Comparison of ENCODE assay signal across 18 cellular contexts in the genomic region with DNA sequence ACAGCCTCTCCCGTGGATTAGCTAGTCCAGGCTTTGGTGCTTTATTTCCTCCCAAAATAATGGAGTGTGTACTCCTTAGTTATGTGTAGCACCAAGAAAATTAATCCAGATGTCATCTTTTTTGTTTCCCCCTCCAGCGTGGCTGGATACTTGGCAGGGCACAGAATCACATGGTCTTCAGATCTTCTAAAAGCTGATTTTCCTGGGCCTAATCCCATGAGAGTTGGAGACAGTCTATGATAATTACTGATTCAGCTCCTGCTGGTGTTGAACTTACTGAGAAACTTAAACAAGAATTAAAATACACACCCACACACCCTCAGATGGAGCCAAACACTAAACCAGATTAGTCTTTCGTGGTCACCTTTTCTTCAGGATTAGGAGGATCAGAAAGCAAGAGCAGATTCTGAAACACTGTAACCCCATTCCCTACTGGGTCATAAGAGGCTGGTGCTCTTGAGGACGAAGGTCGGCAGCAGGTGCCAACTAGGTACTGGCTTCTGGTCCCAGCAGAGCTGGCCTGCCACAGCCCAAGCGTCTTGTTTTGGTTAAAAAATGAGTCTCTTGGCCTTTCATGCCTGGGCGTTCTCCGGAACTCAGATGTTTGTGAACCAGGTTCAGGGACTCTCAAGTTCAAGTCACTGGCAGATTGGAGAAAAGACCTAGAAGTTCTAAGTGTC. TPM values are rescaled to one million over a fixed set of nuclear protein-coding genes. Genes with fewer than 3 reads are reported as not detected.
DNase-seq lines count a peak whose midpoint lies in the region; ATAC-seq and TF ChIP-seq lines count a peak whose summit lies in the region.
"Had no signal": no experiment of that assay in that cellular context is flagged by ENCODE, and none has a peak within 500 bp of the region (broad histone marks: within the 10 kb centered on the region; RNA-seq: fewer than 3 reads in every experiment).

No MANE protein-coding gene starts in this region.

- no peaks in the 10 kb centered on the region for H3K27me3 ChIP-seq in ascending aorta
- H3K27me3 ChIP-seq in left ventricle myocardium inferior (ENCODE audit: low read depth) = no peaks in the 10 kb centered on the region
- H3K27me3 ChIP-seq: neutrophil, transverse colon had no signal

- H3K36me3 ChIP-seq in ascending aorta = peaks cover 6 to 16% of the 10 kb centered on the region in 2 donors
- H3K36me3 ChIP-seq in left ventricle myocardium inferior = peaks cover 55% of the 10 kb centered on the region

- peak; percentile 73 for DNase-seq in D341Med (ENCODE audit: low spot score)
- no peak for DNase-seq in ascending aorta (ENCODE audit: low spot score in 2 of 2)
- no peak for DNase-seq in left ventricle myocardium inferior
- DNase-seq in sciatic nerve (ENCODE audit: low spot score) = no peak
- no peak for DNase-seq in NCI-H1694 treated with DMSO at 0.1 percent for 48 hours (lab: John Stamatoyannopoulos, UW)
- no peak for DNase-seq in NCI-H187 treated with DMSO at 0.1 percent for 48 hours (lab: John Stamatoyannopoulos, UW)
- no peak for DNase-seq in NCI-H2081 treated with DMSO at 0.1 percent for 48 hours (lab: John Stamatoyannopoulos, UW)
- DNase-seq: activated CD4-positive, alpha-beta T cell treated with anti-CD3 and anti-CD28 coated beads for 4 hours; activated effector memory CD4-positive, alpha-beta T cell treated with anti-CD3 and anti-CD28 coated beads, Interleukin-2, amount 50 U/mL, for 16 hours; Caco-2; Karpas-422; NCI-H1092 treated with DMSO at 0.1 percent for 48 hours; NCI-H2107; stimulated activated CD4-positive, alpha-beta T cell treated with anti-CD3 and anti-CD28 coated beads, Interleukin-15, amount 100 ng/mL, for 24 hours; transverse colon had no signal

- H3K9me3 ChIP-seq in ascending aorta (peaks cover 0 to 15% of the 10 kb centered on the region in 2 donors), left ventricle myocardium inferior (replicated peaks) (peaks cover 23% of the 10 kb centered on the region)
- H3K9me3 ChIP-seq: neutrophil had no signal

- ATAC-seq in sciatic nerve (peak; percentile 62), GM21423 (IDR thresholded peaks at IDR 0.05; ENCODE audit: unreplicated experiment) (no peak)

- H3K4me3 ChIP-seq in ascending aorta (no peak overlapping the region), left ventricle myocardium inferior (no peak overlapping the region)
- H3K4me3 ChIP-seq: transverse colon had no signal

- intact Hi-C loops in ascending aorta (cut with DNase I) (loop anchor here (5.0 kb wide), 1 partner anchor 106 kb away; no protein-coding TSS in a partner anchor), left ventricle myocardium inferior (cut with micrococcal nuclease) (no loop called here), sciatic nerve (cut with DNase I) (no loop called here)

- H3K4me1 ChIP-seq in ascending aorta = peaks cover 10 to 29% of the 10 kb centered on the region in 2 donors
- peaks cover 55% of the 10 kb centered on the region for H3K4me1 ChIP-seq in left ventricle myocardium inferior
- H3K4me1 ChIP-seq: Caco-2, transverse colon had no signal

- H3K27ac ChIP-seq in ascending aorta = peak overlapping the region; percentile 65 to 75
- H3K27ac ChIP-seq in left ventricle myocardium inferior (replicated peaks) = peak overlapping the region; percentile 47
- H3K27ac ChIP-seq: neutrophil, transverse colon had no signal

- TF ChIP-seq CTCF in ascending aorta (IDR thresholded peaks at IDR 0.05) (no peak), left ventricle myocardium inferior (IDR thresholded peaks at IDR 0.05; ENCODE audit: borderline replicate concordance) (no peak)

RNA-seq across cellular contexts. Expression of a gene that starts 23.3 kb away (rescaled TPM):
- total RNA-seq in ascending aorta = 9.6 TPM
- 3.5 TPM for total RNA-seq in left ventricle myocardium inferior
- 7.9 TPM for total RNA-seq in sciatic nerve
- total RNA-seq: Caco-2, H4 had no signal
